ENCODE assay signal across 18 cellular contexts in genomic region chr12:108784270-108784669, GRCh38. TPM values are rescaled to one million over a fixed set of nuclear protein-coding genes. Genes with fewer than 3 reads are reported as not detected.
A peak's percentile ranks its signal among the peaks of the same experiment; 100 is the strongest.
DNase-seq lines count a peak whose midpoint lies in the region; ATAC-seq and TF ChIP-seq lines count a peak whose summit lies in the region.
"Had no signal": no experiment of that assay in that cellular context is flagged by ENCODE, and none has a peak within 500 bp of the region (broad histone marks: within the 10 kb centered on the region; RNA-seq: fewer than 3 reads in every experiment).

No MANE protein-coding gene starts in this region.

- H3K4me1 ChIP-seq in GM23338 (ENCODE audit: insufficient read depth) = peaks cover 10% of the 10 kb centered on the region; the same call in 1 of the 2 replicates
- H3K4me1 ChIP-seq in muscle layer of duodenum (ENCODE audit: control insufficient read depth in 1 of 2, insufficient read depth in 2 of 2, low read length in 2 of 2) = peaks cover 9 to 36% of the 10 kb centered on the region in 2 donors
- H3K4me1 ChIP-seq: breast epithelium had no signal

- no peak overlapping the region for H3K4me3 Mint-ChIP-seq in GM23338
- H3K4me3 Mint-ChIP-seq in stimulated activated effector memory CD8-positive, alpha-beta T cell treated with anti-CD3 and anti-CD28 coated beads, Interleukin-12 subunit alpha, Interleukin-12 subunit beta, amount 100 ng/mL, for 72 hours = no peak overlapping the region
- H3K4me3 Mint-ChIP-seq: HFFc6, immature natural killer cell, nephron progenitor cell, T-helper 17 cell had no signal

- no peak overlapping the region for H2AFZ ChIP-seq in GM23338

- DNase-seq in GM23338 (ENCODE audit: low spot score) (peak; percentile 34), NCI-H2081 treated with DMSO at 0.1 percent for 48 hours (lab: John Stamatoyannopoulos, UW) (peak; percentile 63), coronary artery (ENCODE audit: low spot score) (no peak), NCI-H1436 treated with DMSO at 0.1 percent for 48 hours (lab: John Stamatoyannopoulos, UW) (no peak), cerebellum (ENCODE audit: low spot score) (no peak)
- no peak for DNase-seq in stimulated activated effector memory CD8-positive, alpha-beta T cell treated with anti-CD3 and anti-CD28 coated beads, Interleukin-12 subunit alpha, Interleukin-12 subunit beta, amount 100 ng/mL, for 72 hours (ENCODE audit: low spot score in 2 of 2)
- DNase-seq: activated CD4-positive, alpha-beta T cell treated with anti-CD3 and anti-CD28 coated beads, Interleukin-2, amount 50 U/mL, for 4 hours; EL; HFFc6; immature natural killer cell; KG1; nephron progenitor cell; stimulated activated CD4-positive, alpha-beta T cell treated with anti-CD3 and anti-CD28 coated beads, Interleukin-12 subunit alpha, Interleukin-12 subunit beta, amount 100 ng/mL, for 4 hours; stimulated activated CD8-positive, alpha-beta memory T cell treated with anti-CD3 and anti-CD28 coated beads, Interleukin-4, amount 100 ng/mL, for 48 hours; T-helper 17 cell had no signal

- H3K4me3 ChIP-seq in GM23338 (no peak overlapping the region), coronary artery (no peak overlapping the region), muscle layer of duodenum (ENCODE audit: low read depth in 1 of 2, low read length in 2 of 2) (no peak overlapping the region)
- H3K4me3 ChIP-seq: breast epithelium had no signal

- no peaks in the 10 kb centered on the region for H3K79me2 ChIP-seq in GM23338 (replicated peaks; ENCODE audit: insufficient read depth)

- H3K9me3 Mint-ChIP-seq in GM23338 = no peaks in the 10 kb centered on the region
- H3K9me3 Mint-ChIP-seq in stimulated activated effector memory CD8-positive, alpha-beta T cell treated with anti-CD3 and anti-CD28 coated beads, Interleukin-12 subunit alpha, Interleukin-12 subunit beta, amount 100 ng/mL, for 72 hours = no peaks in the 10 kb centered on the region
- H3K9me3 Mint-ChIP-seq: HFFc6, immature natural killer cell, nephron progenitor cell had no signal

- peak; percentile 63 for ATAC-seq in GM23338
- ATAC-seq in GM19035 (IDR thresholded peaks at IDR 0.05; ENCODE audit: unreplicated experiment) = no peak
- ATAC-seq in stimulated activated effector memory CD8-positive, alpha-beta T cell treated with anti-CD3 and anti-CD28 coated beads, Interleukin-12 subunit alpha, Interleukin-12 subunit beta, amount 100 ng/mL, for 72 hours = no peak
- ATAC-seq: T-helper 17 cell had no signal

- H3K27ac ChIP-seq in GM23338 (ENCODE audit: low read depth) (peak overlapping the region; percentile 21), coronary artery (peak overlapping the region; percentile 68 to 88), muscle layer of duodenum (ENCODE audit: low read length) (peak overlapping the region; percentile 16)
- H3K27ac ChIP-seq: breast epithelium had no signal

- no peaks in the 10 kb centered on the region for H3K27me3 ChIP-seq in GM23338 (ENCODE audit: insufficient read depth)
- H3K27me3 ChIP-seq in muscle layer of duodenum (ENCODE audit: low read depth, low read length) = no peaks in the 10 kb centered on the region
- H3K27me3 ChIP-seq: breast epithelium had no signal

- peaks cover 16% of the 10 kb centered on the region for H3K36me3 Mint-ChIP-seq in GM23338 (ENCODE audit: low read depth)
- peaks cover 77% of the 10 kb centered on the region for H3K36me3 Mint-ChIP-seq in stimulated activated effector memory CD8-positive, alpha-beta T cell treated with anti-CD3 and anti-CD28 coated beads, Interleukin-12 subunit alpha, Interleukin-12 subunit beta, amount 100 ng/mL, for 72 hours

- H3K4me2 ChIP-seq in GM23338 = no peak overlapping the region

- peaks cover 37% of the 10 kb centered on the region for H3K4me1 Mint-ChIP-seq in GM23338
- H3K4me1 Mint-ChIP-seq in stimulated activated effector memory CD8-positive, alpha-beta T cell treated with anti-CD3 and anti-CD28 coated beads, Interleukin-12 subunit alpha, Interleukin-12 subunit beta, amount 100 ng/mL, for 72 hours = peaks cover 5% of the 10 kb centered on the region
- H3K4me1 Mint-ChIP-seq: immature natural killer cell, nephron progenitor cell had no signal

- H3K9me2 ChIP-seq in GM23338 (ENCODE audit: insufficient read depth) = no peaks in the 10 kb centered on the region

- H3K9me3 ChIP-seq in muscle layer of duodenum (ENCODE audit: control insufficient read depth in 1 of 2, low read length in 2 of 2) = no peaks in the 10 kb centered on the region
- H3K9me3 ChIP-seq: breast epithelium had no signal

- H4K20me1 ChIP-seq in GM23338 (replicated peaks; ENCODE audit: insufficient read depth) = no peaks in the 10 kb centered on the region

- peaks cover 4% of the 10 kb centered on the region for H3K27me3 Mint-ChIP-seq in GM23338 (ENCODE audit: insufficient read depth, low read depth, poor library complexity)
- H3K27me3 Mint-ChIP-seq: T-helper 17 cell had no signal

- H3F3A ChIP-seq in GM23338 (replicated peaks; ENCODE audit: low read depth) = no peaks in the 10 kb centered on the region

- peak overlapping the region; percentile 85; the same call in 1 of the 2 replicates for H3K27ac Mint-ChIP-seq in GM23338
- no peak overlapping the region for H3K27ac Mint-ChIP-seq in stimulated activated effector memory CD8-positive, alpha-beta T cell treated with anti-CD3 and anti-CD28 coated beads, Interleukin-12 subunit alpha, Interleukin-12 subunit beta, amount 100 ng/mL, for 72 hours
- H3K27ac Mint-ChIP-seq: HFFc6, nephron progenitor cell, T-helper 17 cell had no signal

- H3K36me3 ChIP-seq in GM23338 (ENCODE audit: insufficient read depth) (no peaks in the 10 kb centered on the region), muscle layer of duodenum (ENCODE audit: control insufficient read depth in 1 of 2, insufficient read depth in 2 of 2, low read length in 2 of 2) (peaks cover 20 to 26% of the 10 kb centered on the region in 2 donors)
- H3K36me3 ChIP-seq: breast epithelium had no signal

- TF ChIP-seq CTCF in GM23338 (conservative IDR thresholded peaks at IDR 0.05; ENCODE audit: low read depth in 2 of 2) (no peak), coronary artery (IDR thresholded peaks at IDR 0.05) (no peak)

TF ChIP-seq in GM23338, 12 proteins besides CTCF, POLR2A, EP300 and RAD21 (continues in another document):
- TF ChIP-seq JUNB (IDR thresholded peaks at IDR 0.05; ENCODE audit: unreplicated experiment) (no peak), EZH2phosphoT487 (IDR thresholded peaks at IDR 0.05; ENCODE audit: unreplicated experiment) (no peak), REST (IDR thresholded peaks at IDR 0.05; ENCODE audit: unreplicated experiment) (no peak), POLR2AphosphoS5 (IDR thresholded peaks at IDR 0.05; ENCODE audit: low read depth) (no peak), ETS1 (IDR thresholded peaks at IDR 0.05) (no peak), ZNF331 (CRISPR knock-in tag; IDR thresholded peaks at IDR 0.05; ENCODE audit: low read depth) (no peak), CREB1 (CRISPR knock-in tag; IDR thresholded peaks at IDR 0.05; ENCODE audit: low read depth) (no peak), STAT1 (IDR thresholded peaks at IDR 0.05; ENCODE audit: unreplicated experiment) (no peak), NANOG (IDR thresholded peaks at IDR 0.05; ENCODE audit: borderline replicate concordance) (no peak), EZH2 (IDR thresholded peaks at IDR 0.05; ENCODE audit: low read depth, unreplicated experiment) (no peak)

RNA-seq across cellular contexts. Expression of gene CORO1C, which starts 53.0 kb away (rescaled TPM):
- 78.2 and 89.5 TPM in 2 replicates for total RNA-seq in GM23338 (2014; rRNA removed; shearing (Covaris generic))
- 53.3 and 59.2 TPM in 2 replicates for polyA plus RNA-seq in GM23338 (2016; fragmentation: Nextera tagmentation; extraction: Ambion mirVana)
- 114 TPM for total RNA-seq in cerebellum

Comparison
In these comparisons a context has a peak if more than half of its experiments do, and no peak if none do; other contexts are left out.
1. DNase-seq: peak in GM23338 (single experiment) and NCI-H2081 treated with DMSO at 0.1 percent for 48 hours (single experiment); none in coronary artery (single experiment), NCI-H1436 treated with DMSO at 0.1 percent for 48 hours (single experiment), stimulated activated effector memory CD8-positive, alpha-beta T cell treated with anti-CD3 and anti-CD28 coated beads, Interleukin-12 subunit alpha, Interleukin-12 subunit beta, amount 100 ng/mL, for 72 hours (0 of 2) and cerebellum (single experiment).
2. H3K27ac ChIP-seq: peak in every context shown above with its lines; median percentile 78 in coronary artery; 21 in GM23338; 16 in muscle layer of duodenum.